19 cellular contexts compared by ENCODE assay signal in genomic region chr5:167514461-167514860, GRCh38.
DNase-seq lines count a peak whose midpoint lies in the region; ATAC-seq, FAIRE-seq and TF ChIP-seq lines count a peak whose summit lies in the region.
"Had no signal": no experiment of that assay in that cellular context is flagged by ENCODE, and none has a peak within 500 bp of the region (broad histone marks: within the 10 kb centered on the region; RNA-seq: fewer than 3 reads in every experiment).

No MANE protein-coding gene starts in this region.

- DNase-seq in right lobe of liver (peak; percentile 31 to 66 (median 49)), HepG2 (ENCODE audit: low spot score) (no peak), epithelial cell of proximal tubule (ENCODE audit: low read depth) (peak; percentile 35), renal cortical epithelial cell (ENCODE audit: low read depth) (peak; percentile 49), nucleus accumbens (lab: John Stamatoyannopoulos, UW) (no peak), HT-29 (ENCODE audit: low spot score) (no peak)
- DNase-seq: C1 segment of cervical spinal cord; Calu3; CD4-positive, alpha-beta memory T cell; COR-L47; DMS53; DMS79 treated with DMSO at 0.1 percent for 48 hours; GF-D8; GOT3; HFFc6 had no signal

- TF ChIP-seq RAD21 in HepG2 (CRISPR knock-in tag; IDR thresholded peaks at IDR 0.05), result no peak

- H3K79me2 ChIP-seq in HepG2 (ENCODE audit: insufficient read depth, low read length), result no peaks in the 10 kb centered on the region

- CTCF ChIA-PET in HepG2 (lab: Yijun Ruan, JAX; ENCODE audit: low intra/inter-chr PET ratio, low total read pairs), result no interaction called here

- H3K9me3 ChIP-seq in right lobe of liver (no peaks in the 10 kb centered on the region), HepG2 (ENCODE audit: low read length) (no peaks in the 10 kb centered on the region)
- H3K9me3 ChIP-seq: HAP-1 had no signal

- TF ChIP-seq CTCF in right lobe of liver (IDR thresholded peaks at IDR 0.05) (no peak), HepG2 (CRISPR knock-in tag; IDR thresholded peaks at IDR 0.05) (no peak), epithelial cell of proximal tubule (conservative IDR thresholded peaks at IDR 0.05; ENCODE audit: low read depth, low read length) (no peak)

- H3K4me1 ChIP-seq in right lobe of liver (peaks cover 0 to 11% (median 4%) of the 10 kb centered on the region in 4 donors), HepG2 (ENCODE audit: insufficient read depth, low read length) (no peaks in the 10 kb centered on the region)

- H3K27ac ChIP-seq in right lobe of liver (no peak overlapping the region), HepG2 (ENCODE audit: extremely low read length, insufficient read depth, low read length) (no peak overlapping the region)

- POLR2A ChIA-PET in HepG2 (lab: Yijun Ruan, JAX), result no interaction called here

- intact Hi-C loops in right lobe of liver (cut with DNase I), result no loop called here
- intact Hi-C loops in HepG2 (cut with micrococcal nuclease; ENCODE audit: unreplicated experiment), result no loop called here

- WGBS in right lobe of liver (ENCODE audit: insufficient coverage, low coverage, low lambda C conversion rate, missing lambda C conversion rate), result 87% methylated on average over 2 of the region's 2 CpGs
- 0% methylated on average over 2 of the region's 2 CpGs for WGBS in HepG2 (ENCODE audit: low lambda C conversion rate)

- no TSS peak for BruUV-seq in HepG2 (replicated peaks; lab: Mats Ljungman, UMichigan)

- no peaks in the 10 kb centered on the region for H3K27me3 ChIP-seq in right lobe of liver
- H3K27me3 ChIP-seq in HepG2 (ENCODE audit: control insufficient read depth in 1 of 2, insufficient read depth in 2 of 2, low read length in 2 of 2), result no peaks in the 10 kb centered on the region

- H4K20me1 ChIP-seq in HepG2 (ENCODE audit: insufficient read depth, low read length), result no peaks in the 10 kb centered on the region

- H3K4me2 ChIP-seq in HepG2 (ENCODE audit: low read depth, low read length), result no peak overlapping the region

- H3K36me3 ChIP-seq in right lobe of liver, result no peaks in the 10 kb centered on the region
- H3K36me3 ChIP-seq in HepG2 (replicated peaks in 1 of 2; ENCODE audit: control insufficient read depth in 1 of 2, insufficient read depth in 2 of 2, low read length in 2 of 2), result no peaks in the 10 kb centered on the region
- H3K36me3 ChIP-seq: HAP-1 had no signal

- no peak overlapping the region for H3K9ac ChIP-seq in HepG2 (ENCODE audit: insufficient read depth, low read depth, low read length)

- H2AFZ ChIP-seq in HepG2 (ENCODE audit: low read length), result no peak overlapping the region

- FAIRE-seq in HepG2 (lab: Jason Lieb, UNC), result no peak
- FAIRE-seq: GM12891, GM18507, H54 had no signal

- no peak for TF ChIP-seq POLR2A in right lobe of liver (IDR thresholded peaks at IDR 0.05)
- TF ChIP-seq POLR2A in HepG2 (IDR thresholded peaks at IDR 0.05; ENCODE audit: insufficient read depth in 1 of 2, low read depth in 2 of 2, low read length in 2 of 2), result no peak

- in situ Hi-C loops in HepG2 (cut with HindIII; ENCODE audit: extremely low pct_ligation_motif_present, low pct_unique_long_range_greater_than_20kb), result no loop called here

- peak; percentile 59 to 83 (median 67) for ATAC-seq in right lobe of liver
- no peak for ATAC-seq in HepG2

- TF ChIP-seq EP300 in HepG2 (IDR thresholded peaks at IDR 0.05; ENCODE audit: low read depth in 2 of 2, low read length in 2 of 2) (no peak), HepG2 (CRISPR knock-in tag; IDR thresholded peaks at IDR 0.05; ENCODE audit: borderline replicate concordance) (no peak)

- H3K4me3 ChIP-seq in right lobe of liver, result no peak overlapping the region
- H3K4me3 ChIP-seq in HepG2 (replicated peaks in 1 of 3; ENCODE audit: insufficient read depth in 1 of 3, low read depth in 2 of 3, low read length in 3 of 3), result no peak overlapping the region
- H3K4me3 ChIP-seq in epithelial cell of proximal tubule (ENCODE audit: low read depth, low read length), result no peak overlapping the region
- H3K4me3 ChIP-seq: HAP-1 had no signal

TF ChIP-seq in HepG2, 621 proteins besides CTCF, POLR2A, EP300 and RAD21 (continues in another document):
- TF ChIP-seq GZF1 (CRISPR knock-in tag; IDR thresholded peaks at IDR 0.05) (no peak), ELF4 (CRISPR knock-in tag; IDR thresholded peaks at IDR 0.05; ENCODE audit: borderline replicate concordance) (no peak), ZBTB3 (CRISPR knock-in tag; IDR thresholded peaks at IDR 0.05; ENCODE audit: borderline replicate concordance, low read depth) (no peak), TBL1XR1 (IDR thresholded peaks at IDR 0.05; ENCODE audit: borderline replicate concordance, low read length, partially characterized antibody) (no peak), ZIK1 (CRISPR knock-in tag; IDR thresholded peaks at IDR 0.05; ENCODE audit: borderline replicate concordance, low read depth) (no peak), RBM39 (IDR thresholded peaks at IDR 0.05; ENCODE audit: low read depth, low read length, poor library complexity, severe bottlenecking) (no peak), MXD4 (CRISPR knock-in tag; IDR thresholded peaks at IDR 0.05) (no peak), FOXO4 (CRISPR knock-in tag; conservative IDR thresholded peaks at IDR 0.05) (no peak), ZNF703 (CRISPR knock-in tag; IDR thresholded peaks at IDR 0.05; ENCODE audit: borderline replicate concordance) (no peak)
- TF ChIP-seq, protein P1, sequence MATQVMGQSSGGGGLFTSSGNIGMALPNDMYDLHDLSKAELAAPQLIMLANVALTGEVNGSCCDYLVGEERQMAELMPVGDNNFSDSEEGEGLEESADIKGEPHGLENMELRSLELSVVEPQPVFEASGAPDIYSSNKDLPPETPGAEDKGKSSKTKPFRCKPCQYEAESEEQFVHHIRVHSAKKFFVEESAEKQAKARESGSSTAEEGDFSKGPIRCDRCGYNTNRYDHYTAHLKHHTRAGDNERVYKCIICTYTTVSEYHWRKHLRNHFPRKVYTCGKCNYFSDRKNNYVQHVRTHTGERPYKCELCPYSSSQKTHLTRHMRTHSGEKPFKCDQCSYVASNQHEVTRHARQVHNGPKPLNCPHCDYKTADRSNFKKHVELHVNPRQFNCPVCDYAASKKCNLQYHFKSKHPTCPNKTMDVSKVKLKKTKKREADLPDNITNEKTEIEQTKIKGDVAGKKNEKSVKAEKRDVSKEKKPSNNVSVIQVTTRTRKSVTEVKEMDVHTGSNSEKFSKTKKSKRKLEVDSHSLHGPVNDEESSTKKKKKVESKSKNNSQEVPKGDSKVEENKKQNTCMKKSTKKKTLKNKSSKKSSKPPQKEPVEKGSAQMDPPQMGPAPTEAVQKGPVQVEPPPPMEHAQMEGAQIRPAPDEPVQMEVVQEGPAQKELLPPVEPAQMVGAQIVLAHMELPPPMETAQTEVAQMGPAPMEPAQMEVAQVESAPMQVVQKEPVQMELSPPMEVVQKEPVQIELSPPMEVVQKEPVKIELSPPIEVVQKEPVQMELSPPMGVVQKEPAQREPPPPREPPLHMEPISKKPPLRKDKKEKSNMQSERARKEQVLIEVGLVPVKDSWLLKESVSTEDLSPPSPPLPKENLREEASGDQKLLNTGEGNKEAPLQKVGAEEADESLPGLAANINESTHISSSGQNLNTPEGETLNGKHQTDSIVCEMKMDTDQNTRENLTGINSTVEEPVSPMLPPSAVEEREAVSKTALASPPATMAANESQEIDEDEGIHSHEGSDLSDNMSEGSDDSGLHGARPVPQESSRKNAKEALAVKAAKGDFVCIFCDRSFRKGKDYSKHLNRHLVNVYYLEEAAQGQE (IDR thresholded peaks at IDR 0.05; ENCODE audit: borderline replicate concordance in 1 of 2, low read depth in 1 of 2, low read length in 2 of 2), result no peak
- TF ChIP-seq, protein P2, sequence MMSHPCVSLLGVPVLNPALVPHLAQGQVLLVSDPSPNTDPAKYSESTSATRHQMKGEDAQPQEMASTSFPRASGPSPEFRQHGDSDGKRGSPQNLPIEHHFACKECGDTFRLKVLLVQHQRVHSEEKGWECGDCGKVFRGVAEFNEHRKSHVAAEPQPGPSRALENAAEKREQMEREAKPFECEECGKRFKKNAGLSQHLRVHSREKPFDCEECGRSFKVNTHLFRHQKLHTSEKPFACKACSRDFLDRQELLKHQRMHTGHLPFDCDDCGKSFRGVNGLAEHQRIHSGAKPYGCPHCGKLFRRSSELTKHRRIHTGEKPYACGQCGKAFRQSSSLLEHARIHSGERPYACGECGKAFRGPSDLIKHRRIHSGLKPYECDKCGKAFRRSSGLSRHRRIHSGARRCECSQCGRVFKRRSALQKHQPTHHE (CRISPR knock-in tag; IDR thresholded peaks at IDR 0.05; ENCODE audit: borderline replicate concordance), result no peak

Comparison
In these comparisons a context has a peak if more than half of its experiments do, and no peak if none do; other contexts are left out.
1. DNase-seq: peak in right lobe of liver (3 of 3), epithelial cell of proximal tubule (single experiment) and renal cortical epithelial cell (single experiment); none in HepG2 (single experiment), nucleus accumbens (0 of 56) and HT-29 (single experiment).